In genomic region chrX:53319614-53320542, GRCh38 we compare ENCODE assay signal across 9 cellular contexts. TPM values are rescaled to one million over a fixed set of nuclear protein-coding genes. Genes with fewer than 3 reads are reported as not detected.
DNase-seq lines count a peak whose midpoint lies in the region; ATAC-seq and TF ChIP-seq lines count a peak whose summit lies in the region.
"Had no signal": no experiment of that assay in that cellular context is flagged by ENCODE, and none has a peak within 500 bp of the region (broad histone marks: within the 10 kb centered on the region; RNA-seq: fewer than 3 reads in every experiment).

No MANE protein-coding gene starts in this region.

- H3K4me1 Mint-ChIP-seq in activated CD4-positive, alpha-beta T cell treated with anti-CD3 and anti-CD28 coated beads, Interleukin-2, amount 10 ng/mL, durations not matched to agents 7 days and 5 days = peaks cover 14% of the 10 kb centered on the region

- intact Hi-C loops in lower leg skin (cut with DNase I; ENCODE audit: low total_unique reads) = loop anchor here (10.0 kb wide), 2 partner anchors 55 to 115 kb away; partner anchors contain the start of gene HSD17B10

- no peaks in the 10 kb centered on the region for H3K36me3 ChIP-seq in thymus (ENCODE audit: control insufficient read depth, insufficient read depth)

- ATAC-seq in GM19463 (IDR thresholded peaks at IDR 0.05; ENCODE audit: unreplicated experiment) (no peak), HG02870 (IDR thresholded peaks at IDR 0.05; ENCODE audit: unreplicated experiment) (no peak)

- TF ChIP-seq CTCF in astrocyte of the cerebellum (IDR thresholded peaks at IDR 0.05; ENCODE audit: low read depth, low read length, missing control alignments) (no peak), lower leg skin (IDR thresholded peaks at IDR 0.05) (no peak)

- in situ Hi-C loops in astrocyte of the cerebellum (cut with HindIII; ENCODE audit: low sequenced_read_pairs) = no loop called here

- DNase-seq in activated CD4-positive, alpha-beta T cell treated with anti-CD3 and anti-CD28 coated beads, Interleukin-2, amount 10 ng/mL, durations not matched to agents 7 days and 5 days = no peak
- no peak for DNase-seq in activated CD4-positive, alpha-beta T cell treated with anti-CD3 and anti-CD28 coated beads for 48 hours
- no peak for DNase-seq in astrocyte of the cerebellum (ENCODE audit: low read depth)
- DNase-seq in lower leg skin (ENCODE audit: low spot score in 2 of 2) = no peak
- DNase-seq in occipital lobe (lab: John Stamatoyannopoulos, UW) = no peak
- DNase-seq: amniotic stem cell had no signal

- CTCF ChIA-PET in activated CD4-positive, alpha-beta T cell treated with anti-CD3 and anti-CD28 coated beads, Interleukin-2, amount 10 ng/mL, durations not matched to agents 7 days and 5 days (lab: Charles Lee) = interaction anchor here (1.0 to 3.2 kb wide), 3 partner anchors 12 to 126 kb away, joined by 3 to 10 read pairs (median 6); no protein-coding TSS in a partner anchor

- H3K4me3 ChIP-seq in astrocyte of the cerebellum (ENCODE audit: low read depth, low read length) = peak overlapping the region; percentile 48
- H3K4me3 ChIP-seq in lower leg skin (ENCODE audit: low read depth, poor library complexity, severe bottlenecking) = peak overlapping the region; percentile 36
- H3K4me3 ChIP-seq in thymus (ENCODE audit: low read length) = peak overlapping the region; percentile 41

- H3K9me3 ChIP-seq in thymus (ENCODE audit: control insufficient read depth) = no peaks in the 10 kb centered on the region

- no peak for TF ChIP-seq POLR2A in lower leg skin (IDR thresholded peaks at IDR 0.05)

- H3K36me3 Mint-ChIP-seq in activated CD4-positive, alpha-beta T cell treated with anti-CD3 and anti-CD28 coated beads, Interleukin-2, amount 10 ng/mL, durations not matched to agents 7 days and 5 days (ENCODE audit: low read depth) = no peaks in the 10 kb centered on the region

- peak overlapping the region; percentile 2 for H3K27ac Mint-ChIP-seq in activated CD4-positive, alpha-beta T cell treated with anti-CD3 and anti-CD28 coated beads, Interleukin-2, amount 10 ng/mL, durations not matched to agents 7 days and 5 days

- H3K4me1 ChIP-seq in thymus (ENCODE audit: control insufficient read depth, insufficient read depth, low read length) = no peaks in the 10 kb centered on the region

- no peak overlapping the region for H3K27ac ChIP-seq in thymus (ENCODE audit: low read depth)

- POLR2A ChIA-PET in activated CD4-positive, alpha-beta T cell treated with anti-CD3 and anti-CD28 coated beads, Interleukin-2, amount 10 ng/mL, durations not matched to agents 7 days and 5 days (lab: Charles Lee) = no interaction called here

- WGBS in lower leg skin, 2 donors = 4 to 8% methylated on average over 16 to 25 of the region's 32 CpGs
- WGBS in thymus = 1% methylated on average over 32 of the region's 32 CpGs

- peaks cover 11% of the 10 kb centered on the region for H3K27me3 ChIP-seq in thymus (ENCODE audit: control insufficient read depth, insufficient read depth)

- H3K9me3 Mint-ChIP-seq in activated CD4-positive, alpha-beta T cell treated with anti-CD3 and anti-CD28 coated beads, Interleukin-2, amount 10 ng/mL, durations not matched to agents 7 days and 5 days = no peaks in the 10 kb centered on the region

- H3K27me3 Mint-ChIP-seq in activated CD4-positive, alpha-beta T cell treated with anti-CD3 and anti-CD28 coated beads, Interleukin-2, amount 10 ng/mL, durations not matched to agents 7 days and 5 days = peaks cover 54% of the 10 kb centered on the region

- H3K4me3 Mint-ChIP-seq in activated CD4-positive, alpha-beta T cell treated with anti-CD3 and anti-CD28 coated beads, Interleukin-2, amount 10 ng/mL, durations not matched to agents 7 days and 5 days = peak overlapping the region; percentile 69

RNA-seq across cellular contexts. Expression of gene IQSEC2, which starts 38.5 kb away (rescaled TPM):
- total RNA-seq in activated CD4-positive, alpha-beta T cell treated with anti-CD3 and anti-CD28 coated beads, Interleukin-2, amount 10 ng/mL, durations not matched to agents 7 days and 5 days = under 1 TPM; 0.10 to 0.12 TPM
- 10 to 100 TPM; 16.3 to 24.2 (median 17.5) TPM for total RNA-seq in lower leg skin
- 10.2 TPM for polyA plus RNA-seq in thymus
- total RNA-seq in occipital lobe = 8.6 TPM
